Comparison of ENCODE assay signal across 16 cellular contexts in genomic region chr1:23149110-23149509, GRCh38. TPM values are rescaled to one million over a fixed set of nuclear protein-coding genes. Genes with fewer than 3 reads are reported as not detected.
DNase-seq lines count a peak whose midpoint lies in the region; ATAC-seq, FAIRE-seq and TF ChIP-seq lines count a peak whose summit lies in the region.
"Had no signal": no experiment of that assay in that cellular context is flagged by ENCODE, and none has a peak within 500 bp of the region (broad histone marks: within the 10 kb centered on the region; RNA-seq: fewer than 3 reads in every experiment).

No MANE protein-coding gene starts in this region.

- H3K27me3 ChIP-seq in IMR-90 (ENCODE audit: control insufficient read depth, insufficient read depth, low read length), result no peaks in the 10 kb centered on the region
- no peaks in the 10 kb centered on the region for H3K27me3 ChIP-seq in small intestine (ENCODE audit: control insufficient read depth in 2 of 2, insufficient read depth in 2 of 2, low read length in 2 of 2)
- H3K27me3 ChIP-seq in psoas muscle (ENCODE audit: insufficient read depth in 3 of 3, low read length in 2 of 3), result no peaks in the 10 kb centered on the region
- H3K27me3 ChIP-seq: body of pancreas, esophagus squamous epithelium had no signal

- peak overlapping the region; percentile 7; the same call in 1 of the 2 replicates for H3K23ac ChIP-seq in IMR-90 (ENCODE audit: low read depth, low read length)

- no peak overlapping the region for H3K4me3 Mint-ChIP-seq in central memory CD8-positive, alpha-beta T cell

- no CpG with 5 or more reads among the region's 1 CpG for WGBS in IMR-90 (ENCODE audit: extremely low coverage in 2 of 2, insufficient read length in 1 of 2), 2 experiments
- WGBS in small intestine, 3 donors, result 0 to 22% (median 22%) methylated on average over 1 of the region's 1 CpG
- 51 to 77% (median 72%) methylated on average over 1 of the region's 1 CpG for WGBS in psoas muscle, 3 donors

- H4K91ac ChIP-seq in IMR-90 (ENCODE audit: insufficient read depth, low read depth, low read length), result no peak overlapping the region

- H2AFZ ChIP-seq in IMR-90 (replicated peaks; ENCODE audit: low read length, poor library complexity), result no peak overlapping the region

- peaks cover 5% of the 10 kb centered on the region for H3K4me1 ChIP-seq in IMR-90 (ENCODE audit: control insufficient read depth, insufficient read depth, low read length)
- peaks cover 8 to 14% of the 10 kb centered on the region in 2 donors for H3K4me1 ChIP-seq in small intestine (ENCODE audit: control insufficient read depth in 2 of 2, insufficient read depth in 1 of 2, low read depth in 1 of 2, low read length in 1 of 2)
- H3K4me1 ChIP-seq in psoas muscle, result peaks cover 6% of the 10 kb centered on the region

- peaks cover 92% of the 10 kb centered on the region for H4K20me1 ChIP-seq in IMR-90 (ENCODE audit: insufficient read depth, low read length)

- H3K4me2 ChIP-seq in IMR-90 (ENCODE audit: low read depth, low read length), result no peak overlapping the region

- peak overlapping the region; percentile 41 for H3K27ac Mint-ChIP-seq in central memory CD8-positive, alpha-beta T cell (ENCODE audit: low read depth)

- no peak overlapping the region for H2AK5ac ChIP-seq in IMR-90 (ENCODE audit: low read depth, low read length)

- H3K9me1 ChIP-seq in IMR-90 (ENCODE audit: insufficient read depth, low read length), result peaks cover 11% of the 10 kb centered on the region

- H3K18ac ChIP-seq in IMR-90 (ENCODE audit: low read depth, low read length), result no peak overlapping the region

- no peak overlapping the region for H3K4ac ChIP-seq in IMR-90 (ENCODE audit: low read depth, low read length)

- no peak overlapping the region for H2BK15ac ChIP-seq in IMR-90 (ENCODE audit: low read depth, low read length)

- no peak overlapping the region for H3K4me3 ChIP-seq in IMR-90 (ENCODE audit: insufficient read depth, low read depth, low read length)
- H3K4me3 ChIP-seq in small intestine (ENCODE audit: low read depth in 1 of 2, low read length in 2 of 2), result no peak overlapping the region
- H3K4me3 ChIP-seq in psoas muscle, result no peak overlapping the region
- H3K4me3 ChIP-seq: body of pancreas, esophagus squamous epithelium had no signal

- H3K56ac ChIP-seq in IMR-90 (ENCODE audit: extremely low read depth, insufficient read depth, low read length), result no peak overlapping the region

- H3K4me1 Mint-ChIP-seq in central memory CD8-positive, alpha-beta T cell, result peaks cover 40% of the 10 kb centered on the region

- H3K9me3 Mint-ChIP-seq in central memory CD8-positive, alpha-beta T cell, result no peaks in the 10 kb centered on the region
- H3K9me3 Mint-ChIP-seq: immature natural killer cell had no signal

- no peak overlapping the region for H3K14ac ChIP-seq in IMR-90 (replicated peaks; ENCODE audit: low read depth, low read length)

- CTCF ChIA-PET in IMR-90 (lab: Yijun Ruan, JAX), result no interaction called here

- no TSS peak for BruUV-seq in IMR-90 (replicated peaks; lab: Mats Ljungman, UMichigan)

- H2BK120ac ChIP-seq in IMR-90 (ENCODE audit: low read depth, low read length), result no peak overlapping the region

- H3K9me3 ChIP-seq in IMR-90 (ENCODE audit: control insufficient read depth, insufficient read depth, low read length) (no peaks in the 10 kb centered on the region), small intestine (ENCODE audit: control insufficient read depth, low read depth) (no peaks in the 10 kb centered on the region), psoas muscle (no peaks in the 10 kb centered on the region)
- H3K9me3 ChIP-seq: body of pancreas, esophagus squamous epithelium had no signal

- H2BK5ac ChIP-seq in IMR-90 (ENCODE audit: low read depth, low read length, poor library complexity, severe bottlenecking), result no peak overlapping the region

- FAIRE-seq in small intestine (lab: Jason Lieb, UNC), result no peak

- H3K36me3 ChIP-seq in IMR-90 (ENCODE audit: control insufficient read depth, insufficient read depth, low read length), result no peaks in the 10 kb centered on the region
- H3K36me3 ChIP-seq in small intestine (ENCODE audit: control insufficient read depth in 2 of 2, insufficient read depth in 2 of 2, low read length in 2 of 2), result no peaks in the 10 kb centered on the region
- H3K36me3 ChIP-seq in psoas muscle (ENCODE audit: insufficient read depth in 1 of 2, low read depth in 1 of 2), result no peaks in the 10 kb centered on the region

- dilution Hi-C loops in IMR-90 (cut with HindIII; ENCODE audit: low sequenced_read_pairs, unreplicated experiment), result no loop called here

- no peak overlapping the region for H3K27ac ChIP-seq in IMR-90 (ENCODE audit: insufficient read depth, low read length)
- H3K27ac ChIP-seq in small intestine (ENCODE audit: low read depth in 1 of 2, low read length in 1 of 2), result peak overlapping the region in 1 of 2 donors; percentile 24
- no peak overlapping the region for H3K27ac ChIP-seq in psoas muscle
- H3K27ac ChIP-seq: body of pancreas, HL-60 had no signal

- H3K36me3 Mint-ChIP-seq in central memory CD8-positive, alpha-beta T cell (ENCODE audit: insufficient read depth), result peaks cover 5% of the 10 kb centered on the region

- TF ChIP-seq RAD21 in IMR-90 (IDR thresholded peaks at IDR 0.05; ENCODE audit: low read length), result no peak

- no peak overlapping the region; the same call in 1 of the 2 replicates for H4K5ac ChIP-seq in IMR-90 (ENCODE audit: low read depth, low read length)

- no peak overlapping the region for H3K9ac ChIP-seq in IMR-90 (ENCODE audit: low read depth, low read length)

- no peak overlapping the region for H4K8ac ChIP-seq in IMR-90 (ENCODE audit: low read depth in 2 of 2, low read length in 2 of 2)

- peaks cover 14 to 82% of the 10 kb centered on the region in 2 experiments for H3K79me1 ChIP-seq in IMR-90 (ENCODE audit: low read depth in 1 of 2, low read length in 2 of 2)

- intact Hi-C loops in Right ventricle myocardium superior (cut with DNase I), result no loop called here
- intact Hi-C loops in cardiac septum (cut with DNase I), result no loop called here
- intact Hi-C loops in IMR-90 (cut with micrococcal nuclease), result no loop called here
- intact Hi-C loops in psoas muscle (cut with DNase I), result loop anchor here in 1 of 2 donors (5.0 kb wide), 1 partner anchor 37 kb away; no protein-coding TSS in a partner anchor

- no peak overlapping the region for H2BK20ac ChIP-seq in IMR-90 (ENCODE audit: low read depth, low read length)

- H3K27me3 Mint-ChIP-seq in central memory CD8-positive, alpha-beta T cell, result no peaks in the 10 kb centered on the region

- TF ChIP-seq CTCF in IMR-90 (conservative IDR thresholded peaks at IDR 0.05; ENCODE audit: low read depth, low read length) (no peak), psoas muscle (IDR thresholded peaks at IDR 0.05) (no peak)

- no peak overlapping the region for H2AK9ac ChIP-seq in IMR-90 (replicated peaks; ENCODE audit: low read depth, low read length, poor library complexity)

- no peak for DNase-seq in Right ventricle myocardium superior
- no peak for DNase-seq in cardiac septum (ENCODE audit: low spot score)
- DNase-seq in IMR-90, result no peak
- no peak for DNase-seq in central memory CD8-positive, alpha-beta T cell (ENCODE audit: low spot score in 2 of 2)
- DNase-seq in small intestine, result peak; percentile 89
- DNase-seq in GDM1 (lab: John Stamatoyannopoulos, UW), result no peak
- no peak for DNase-seq in psoas muscle
- no peak for DNase-seq in UCSD-AML1 (lab: John Stamatoyannopoulos, UW; ENCODE audit: unreplicated experiment)
- DNase-seq: AML-193; body of pancreas; esophagus squamous epithelium; immature natural killer cell; NCI-H1436; nucleus accumbens; stimulated activated CD4-positive, alpha-beta T cell treated with anti-CD3 and anti-CD28 coated beads, Interleukin-4, amount 100 ng/mL, for 24 hours had no signal

- peak; percentile 36 for ATAC-seq in Right ventricle myocardium superior (ENCODE audit: poor library complexity)
- no peak for ATAC-seq in IMR-90 (ENCODE audit: low read depth)
- ATAC-seq in central memory CD8-positive, alpha-beta T cell (replicated peaks; ENCODE audit: extremely low read depth, poor library complexity, severe bottlenecking), result no peak
- ATAC-seq in psoas muscle, result no peak
- ATAC-seq: body of pancreas had no signal

- no peak for TF ChIP-seq POLR2A in IMR-90 (IDR thresholded peaks at IDR 0.05; ENCODE audit: low read depth, low read length)

- POLR2A ChIA-PET in IMR-90 (lab: Charles Lee; ENCODE audit: unreplicated experiment), result no interaction called here

- in situ Hi-C loops in IMR-90 (cut with MboI; ENCODE audit: low sequenced_read_pairs), result no loop called here

TF ChIP-seq in IMR-90, 13 proteins besides CTCF, POLR2A, EP300 and RAD21 (continues in another document):
- TF ChIP-seq CHD1 (IDR thresholded peaks at IDR 0.05; ENCODE audit: low read depth, low read length) (no peak), USF2 (IDR thresholded peaks at IDR 0.05; ENCODE audit: low read depth, low read length) (no peak), SMC3 (IDR thresholded peaks at IDR 0.05; ENCODE audit: low read depth, low read length) (no peak), RFX5 (IDR thresholded peaks at IDR 0.05; ENCODE audit: low read depth, low read length) (no peak), FOS (IDR thresholded peaks at IDR 0.05; ENCODE audit: low read depth, low read length) (no peak), RCOR1 (IDR thresholded peaks at IDR 0.05; ENCODE audit: insufficient replicate concordance, low read length) (no peak), NFE2L2 (IDR thresholded peaks at IDR 0.05; ENCODE audit: low read depth, low read length) (no peak), MXI1 (IDR thresholded peaks at IDR 0.05; ENCODE audit: borderline replicate concordance, low read depth, low read length) (no peak), MAZ (IDR thresholded peaks at IDR 0.05; ENCODE audit: borderline replicate concordance, low read depth, low read length) (no peak), MAFK (IDR thresholded peaks at IDR 0.05; ENCODE audit: low read depth, low read length) (no peak)

RNA-seq across cellular contexts. Expression of gene LUZP1, which starts 19.5 kb away (rescaled TPM):
- total RNA-seq in Right ventricle myocardium superior, result 26.3 TPM
- 46.5 TPM for total RNA-seq in cardiac septum
- 31.7 and 36.1 TPM in 2 replicates for total RNA-seq in IMR-90 (2012; rRNA removed)
- polyA plus RNA-seq in IMR-90 (2012; rRNA removed), result 12.9 and 13.1 TPM in 2 replicates
- polyA plus RNA-seq in IMR-90 (2012; cell fraction: cytosol; rRNA removed), result 5.5 and 5.7 TPM in 2 replicates
- polyA plus RNA-seq in IMR-90 (2012; cell fraction: nucleus; rRNA removed; ENCODE audit: low replicate concordance), result 6.7 and 17.7 TPM in 2 replicates
- 10 to 100 TPM; 14.1 to 21.7 (median 17.3) TPM for polyA plus RNA-seq in small intestine
- total RNA-seq in psoas muscle, result 10 to 100 TPM in 2 of 4 donors, 1 to 10 TPM in 2; 7.4 to 13.4 (median 10.2) TPM
- polyA plus RNA-seq in psoas muscle, result 1 to 10 TPM; 1.5 to 6.6 (median 4.6) TPM
